In genomic region chr15:76330281-76330680, GRCh38 we compare ENCODE assay signal across 9 cellular contexts. TPM values are rescaled to one million over a fixed set of nuclear protein-coding genes. Genes with fewer than 3 reads are reported as not detected.
DNase-seq lines count a peak whose midpoint lies in the region; ATAC-seq, FAIRE-seq and TF ChIP-seq lines count a peak whose summit lies in the region.
"Had no signal": no experiment of that assay in that cellular context is flagged by ENCODE, and none has a peak within 500 bp of the region (broad histone marks: within the 10 kb centered on the region; RNA-seq: fewer than 3 reads in every experiment).

No MANE protein-coding gene starts in this region.

- no peaks in the 10 kb centered on the region for H3K79me2 ChIP-seq in K562 (ENCODE audit: control insufficient read depth, insufficient read depth, low read length)
- H3K79me2 ChIP-seq in HepG2 (ENCODE audit: insufficient read depth, low read length): no peaks in the 10 kb centered on the region

- CTCF ChIA-PET in K562 (lab: Yijun Ruan, JAX; ENCODE audit: low intra/inter-chr PET ratio) (no interaction called here), HepG2 (lab: Yijun Ruan, JAX; ENCODE audit: low intra/inter-chr PET ratio, low total read pairs) (no interaction called here)

- TF ChIP-seq CTCF in K562 (IDR thresholded peaks at IDR 0.05 in 2 of 3, conservative IDR thresholded peaks at IDR 0.05 in 1 of 3; ENCODE audit: insufficient read depth in 2 of 3, low read depth in 1 of 3, low read length in 3 of 3) (peak; percentile 60 to 68 (median 67)), HepG2 (CRISPR knock-in tag; IDR thresholded peaks at IDR 0.05) (peak; percentile 75)

- 33% methylated on average over 3 of the region's 4 CpGs for WGBS in K562 (ENCODE audit: insufficient coverage, low coverage, missing lambda C conversion rate)
- WGBS in HepG2 (ENCODE audit: low lambda C conversion rate): 51% methylated on average over 4 of the region's 4 CpGs

- H3K4me2 ChIP-seq in K562 (ENCODE audit: insufficient read depth, low read length) (no peak overlapping the region), HepG2 (ENCODE audit: low read depth, low read length) (peak overlapping the region; percentile 24; the same call in 1 of the 2 replicates)

- no peaks in the 10 kb centered on the region for H4K20me1 ChIP-seq in K562 (replicated peaks; ENCODE audit: control insufficient read depth, insufficient read depth, low read length)
- H4K20me1 ChIP-seq in HepG2 (ENCODE audit: insufficient read depth, low read length): no peaks in the 10 kb centered on the region

- H3K4me3 ChIP-seq in K562 (no peak overlapping the region), HepG2 (replicated peaks in 1 of 3; ENCODE audit: insufficient read depth in 1 of 3, low read depth in 2 of 3, low read length in 3 of 3) (no peak overlapping the region)

- no peaks in the 10 kb centered on the region for H3K9me1 ChIP-seq in K562 (ENCODE audit: control insufficient read depth, insufficient read depth, low read length)

- H3K4me1 ChIP-seq in K562 (replicated peaks in 1 of 2; ENCODE audit: control insufficient read depth in 2 of 2, insufficient read depth in 2 of 2, low read length in 2 of 2): peaks cover 16 to 17% of the 10 kb centered on the region in 2 experiments; a peak in 4 of 5 replicates
- H3K4me1 ChIP-seq in HepG2 (ENCODE audit: insufficient read depth, low read length): peaks cover 36% of the 10 kb centered on the region

- intact Hi-C loops in K562 (cut with micrococcal nuclease) (loop anchor here (1.0 to 10.0 kb wide), 3 partner anchors 38 to 535 kb away; no protein-coding TSS in a partner anchor), HepG2 (cut with micrococcal nuclease; ENCODE audit: unreplicated experiment) (loop anchor here (5.0 to 10.0 kb wide), 3 partner anchors 45 to 138 kb away; no protein-coding TSS in a partner anchor)

- no peak for TF ChIP-seq EP300 in K562 (IDR thresholded peaks at IDR 0.05; ENCODE audit: low read length)
- TF ChIP-seq EP300 in HepG2 (IDR thresholded peaks at IDR 0.05; ENCODE audit: low read depth in 2 of 2, low read length in 2 of 2): no peak
- no peak for TF ChIP-seq EP300 in HepG2 (CRISPR knock-in tag; IDR thresholded peaks at IDR 0.05; ENCODE audit: borderline replicate concordance)

- H3K27me3 ChIP-seq in K562 (ENCODE audit: control insufficient read depth in 2 of 2, insufficient read depth in 2 of 2, low read length in 2 of 2): no peaks in the 10 kb centered on the region
- H3K27me3 ChIP-seq in HepG2 (ENCODE audit: control insufficient read depth in 1 of 2, insufficient read depth in 2 of 2, low read length in 2 of 2): peaks cover 0 to 4% of the 10 kb centered on the region in 2 experiments; a peak in 2 of 5 replicates

- BruUV-seq in K562 (replicated peaks; lab: Mats Ljungman, UMichigan): no TSS peak
- BruUV-seq in HepG2 (replicated peaks; lab: Mats Ljungman, UMichigan): no TSS peak

- POLR2A ChIA-PET in K562 (lab: Yijun Ruan, JAX): interaction anchor here (0.6 to 1.8 kb wide), 9 partner anchors 13 to 692 kb away, joined by 3 to 9 read pairs (median 4); partner anchors contain the start of gene ETFA
- POLR2A ChIA-PET in HepG2 (lab: Yijun Ruan, JAX): interaction anchor here (0.7 to 2.3 kb wide), 2 partner anchors 19 to 145 kb away, joined by 3 to 21 read pairs; partner anchors contain the start of gene ETFA

- TF ChIP-seq RAD21 in K562 (CRISPR knock-in tag; conservative IDR thresholded peaks at IDR 0.05 in 1 of 2, IDR thresholded peaks at IDR 0.05 in 1 of 2) (peak; percentile 20 to 58; a peak in 2 of 4 replicates), HepG2 (CRISPR knock-in tag; IDR thresholded peaks at IDR 0.05) (peak; percentile 52; the same call in 1 of the 2 replicates)

- H3K9me3 ChIP-seq in K562 (replicated peaks; ENCODE audit: control insufficient read depth, insufficient read depth, low read depth, low read length) (no peaks in the 10 kb centered on the region), HepG2 (ENCODE audit: low read length) (no peaks in the 10 kb centered on the region)

- H3K27ac ChIP-seq in K562 (ENCODE audit: extremely low read depth, low read depth, low read length) (no peak overlapping the region), HepG2 (ENCODE audit: extremely low read length, insufficient read depth, low read length) (no peak overlapping the region)
- H3K27ac ChIP-seq: epithelial cell of prostate had no signal

- ATAC-seq in K562 (peak; percentile 76), HepG2 (peak; percentile 65), GM21529 (IDR thresholded peaks at IDR 0.05; ENCODE audit: unreplicated experiment) (no peak), GM21447 (IDR thresholded peaks at IDR 0.05; ENCODE audit: unreplicated experiment) (no peak)
- no peak for ATAC-seq in activated CD4-positive, CD25-positive, alpha-beta regulatory T cell treated with anti-CD3 and anti-CD28 coated beads, Interleukin-2, amount 50 U/mL, for 24 hours

- H2AFZ ChIP-seq in K562 (ENCODE audit: low read depth, low read length): 0 out of 2 replicates have a peak overlapping the region, but pooled peaks have one; percentile 29
- H2AFZ ChIP-seq in HepG2 (ENCODE audit: low read length): no peak overlapping the region

- H3K36me3 ChIP-seq in K562 (ENCODE audit: control insufficient read depth, insufficient read depth, low read length) (no peaks in the 10 kb centered on the region), HepG2 (replicated peaks in 1 of 2; ENCODE audit: control insufficient read depth in 1 of 2, insufficient read depth in 2 of 2, low read length in 2 of 2) (no peaks in the 10 kb centered on the region)

- TF ChIP-seq POLR2A in K562 (conservative IDR thresholded peaks at IDR 0.05): no peak
- no peak for TF ChIP-seq POLR2A in HepG2 (IDR thresholded peaks at IDR 0.05; ENCODE audit: insufficient read depth in 1 of 2, low read depth in 2 of 2, low read length in 2 of 2)

- in situ Hi-C loops in K562 (cut with MboI): no loop called here
- in situ Hi-C loops in HepG2 (cut with HindIII; ENCODE audit: extremely low pct_ligation_motif_present, low pct_unique_long_range_greater_than_20kb): loop anchor here (5.0 kb wide), 2 partner anchors 93 to 138 kb away; no protein-coding TSS in a partner anchor

- DNase-seq in D341Med (ENCODE audit: low spot score) (peak; percentile 67), Kasumi-1 (lab: John Stamatoyannopoulos, UW) (peak; percentile 26 to 38), K562 (ENCODE audit: extremely low read depth in 1 of 4, low spot score in 3 of 4) (peak in 3 of 4 experiments; percentile 28 to 58 (median 51)), HepG2 (ENCODE audit: low spot score) (peak; percentile 47), SHP77 treated with DMSO at 0.1 percent for 48 hours (lab: John Stamatoyannopoulos, UW) (no peak)

- H3K9ac ChIP-seq in K562 (ENCODE audit: insufficient read depth in 1 of 2, low read depth in 2 of 2, low read length in 2 of 2) (no peak overlapping the region), HepG2 (ENCODE audit: insufficient read depth, low read depth, low read length) (no peak overlapping the region)

- peak; percentile 86 for FAIRE-seq in K562 (lab: Jason Lieb, UNC)
- no peak for FAIRE-seq in HepG2 (lab: Jason Lieb, UNC)

RNA-seq across cellular contexts. Expression of gene ISL2, which starts 6.3 kb away (rescaled TPM):
- 15.2 and 35.8 TPM in 2 replicates for total RNA-seq in K562 (2011; cell fraction: chromatin; rRNA removed; ENCODE audit: low replicate concordance)
- total RNA-seq in K562 (2011; cell fraction: nucleolus; rRNA removed): 27.8 and 28.4 TPM in 2 replicates
- 14.1 and 16.9 TPM in 2 replicates for total RNA-seq in K562 (2011; cell fraction: nucleoplasm; rRNA removed)
- total RNA-seq in K562 (2014; rRNA removed) (15.7 and 16.7 TPM in 2 replicates), K562 (2014; rRNA removed; fragmentation: Illumina TruSeq; extraction: Trizol) (2.9 and 3.4 TPM in 2 replicates), K562 (2015; rRNA removed; fragmentation: Illumina TruSeq; extraction: Trizol) (4.7 and 4.8 TPM in 2 replicates), K562 (2021) (17.6 and 23.7 TPM in 2 replicates), HepG2 (2016; rRNA removed; fragmentation: Illumina TruSeq; extraction: Trizol) (2.5 and 5.1 TPM in 2 replicates)
- polyA plus RNA-seq in K562 (2011; rRNA removed) (4.0 and 5.7 TPM in 2 replicates), K562 (2014; fragmentation: Illumina TruSeq; extraction: Trizol) (4.0 and 9.0 TPM in 2 replicates), K562 (2014; fragmentation: Nextera tagmentation; extraction: Ambion mirVana) (under 1 TPM; 0.15 to 0.35 TPM), K562 (2014; rRNA removed) (16.7 and 17.0 TPM in 2 replicates), HepG2 (2011; rRNA removed) (4.3 and 6.3 TPM in 2 replicates)
- 11.2 and 13.3 TPM in 2 replicates for polyA plus RNA-seq in K562 (2011; cell fraction: cytosol; rRNA removed)
- 44.7 and 63.1 TPM in 2 replicates for polyA plus RNA-seq in K562 (2011; cell fraction: nucleus; rRNA removed)
- polyA plus RNA-seq in K562 (2012): 7.7 and 17.9 TPM in 2 replicates
- 3.1 and 3.9 TPM in 2 replicates for polyA minus RNA-seq in K562 (2011; rRNA and poly(A)+ RNA removed)
- 4.4 and 9.8 TPM in 2 replicates for polyA minus RNA-seq in K562 (2011; cell fraction: cytosol; rRNA and poly(A)+ RNA removed)
- polyA minus RNA-seq in K562 (2011; cell fraction: nucleus; rRNA and poly(A)+ RNA removed): 16.2 and 19.0 TPM in 2 replicates
- 1.5 and 2.1 TPM in 2 replicates for total RNA-seq in HepG2 (2016; cell fraction: cytosol; rRNA removed; fragmentation: Illumina TruSeq; extraction: Trizol; ENCODE audit: low read depth)
- total RNA-seq in HepG2 (2016; cell fraction: insoluble cytoplasmic fraction; rRNA removed; fragmentation: Illumina TruSeq; extraction: Trizol): 3.0 and 4.9 TPM in 2 replicates
- total RNA-seq in HepG2 (2016; cell fraction: membrane; rRNA removed; fragmentation: Illumina TruSeq; extraction: Trizol): 2.9 and 3.6 TPM in 2 replicates
- total RNA-seq in HepG2 (2016; cell fraction: nucleus; rRNA removed; fragmentation: Illumina TruSeq; extraction: Trizol): 5.5 and 5.8 TPM in 2 replicates
- 3.7 and 5.2 TPM in 2 replicates for polyA plus RNA-seq in HepG2 (2011; cell fraction: cytosol; rRNA removed)
- 40.9 and 48.7 TPM in 2 replicates for polyA plus RNA-seq in HepG2 (2011; cell fraction: nucleus; rRNA removed)
- 3.6 and 6.5 TPM in 2 replicates for polyA plus RNA-seq in HepG2 (2012)
- polyA plus RNA-seq in HepG2 (2016; cell fraction: cytosol; fragmentation: Illumina TruSeq; extraction: Trizol; ENCODE audit: low read depth): 1.7 and 2.0 TPM in 2 replicates
- 3.6 and 3.7 TPM in 2 replicates for polyA plus RNA-seq in HepG2 (2016; cell fraction: insoluble cytoplasmic fraction; fragmentation: Illumina TruSeq; extraction: Trizol; ENCODE audit: low read depth)
- 1.8 and 2.1 TPM in 2 replicates for polyA plus RNA-seq in HepG2 (2016; cell fraction: membrane; fragmentation: Illumina TruSeq; extraction: Trizol; ENCODE audit: low read depth)
- polyA plus RNA-seq in HepG2 (2016; cell fraction: nucleus; fragmentation: Illumina TruSeq; extraction: Trizol; ENCODE audit: insufficient read depth, low read depth): 13.2 TPM in 2 replicates
- polyA minus RNA-seq in HepG2 (2011; rRNA and poly(A)+ RNA removed; ENCODE audit: low replicate concordance): 1.7 and 9.6 TPM in 2 replicates
- 4.3 and 7.4 TPM in 2 replicates for polyA minus RNA-seq in HepG2 (2011; cell fraction: cytosol; rRNA and poly(A)+ RNA removed)
- 8.9 and 12.7 TPM in 2 replicates for polyA minus RNA-seq in HepG2 (2011; cell fraction: nucleus; rRNA and poly(A)+ RNA removed)

RNA-seq across cellular contexts. Expression of gene ETFA, which starts 19.0 kb away (rescaled TPM):
- total RNA-seq in K562 (2011; cell fraction: chromatin; rRNA removed; ENCODE audit: low replicate concordance): 146 and 261 TPM in 2 replicates
- 96.2 and 100 TPM in 2 replicates for total RNA-seq in K562 (2011; cell fraction: nucleolus; rRNA removed)
- 157 and 209 TPM in 2 replicates for total RNA-seq in K562 (2011; cell fraction: nucleoplasm; rRNA removed)
- total RNA-seq in K562 (2014; rRNA removed): 161 and 191 TPM in 2 replicates
- total RNA-seq in K562 (2014; rRNA removed; fragmentation: Illumina TruSeq; extraction: Trizol): 312 and 341 TPM in 2 replicates
- total RNA-seq in K562 (2015; rRNA removed; fragmentation: Illumina TruSeq; extraction: Trizol): 210 and 240 TPM in 2 replicates
- 258 and 263 TPM in 2 replicates for total RNA-seq in K562 (2021)
- polyA plus RNA-seq in K562 (2011; rRNA removed): 394 and 543 TPM in 2 replicates
- 152 and 278 TPM in 2 replicates for polyA plus RNA-seq in K562 (2011; cell fraction: cytosol; rRNA removed)
- polyA plus RNA-seq in K562 (2011; cell fraction: nucleus; rRNA removed): 72.1 and 126 TPM in 2 replicates
- polyA plus RNA-seq in K562 (2012): 193 and 269 TPM in 2 replicates
- polyA plus RNA-seq in K562 (2014; fragmentation: Illumina TruSeq; extraction: Trizol): 232 and 238 TPM in 2 replicates
- polyA plus RNA-seq in K562 (2014; fragmentation: Nextera tagmentation; extraction: Ambion mirVana): 100 to 1,000 TPM; 130 to 134 TPM
- 200 and 253 TPM in 2 replicates for polyA plus RNA-seq in K562 (2014; rRNA removed)
- 348 and 381 TPM in 2 replicates for polyA minus RNA-seq in K562 (2011; rRNA and poly(A)+ RNA removed)
- polyA minus RNA-seq in K562 (2011; cell fraction: cytosol; rRNA and poly(A)+ RNA removed): 108 and 109 TPM in 2 replicates
- 49.1 and 73.3 TPM in 2 replicates for polyA minus RNA-seq in K562 (2011; cell fraction: nucleus; rRNA and poly(A)+ RNA removed)
- total RNA-seq in HepG2 (2016; rRNA removed; fragmentation: Illumina TruSeq; extraction: Trizol): 396 and 456 TPM in 2 replicates
- 368 and 410 TPM in 2 replicates for total RNA-seq in HepG2 (2016; cell fraction: cytosol; rRNA removed; fragmentation: Illumina TruSeq; extraction: Trizol; ENCODE audit: low read depth)
- total RNA-seq in HepG2 (2016; cell fraction: insoluble cytoplasmic fraction; rRNA removed; fragmentation: Illumina TruSeq; extraction: Trizol): 386 and 515 TPM in 2 replicates
- total RNA-seq in HepG2 (2016; cell fraction: membrane; rRNA removed; fragmentation: Illumina TruSeq; extraction: Trizol): 164 and 175 TPM in 2 replicates
- 159 and 170 TPM in 2 replicates for total RNA-seq in HepG2 (2016; cell fraction: nucleus; rRNA removed; fragmentation: Illumina TruSeq; extraction: Trizol)
- polyA plus RNA-seq in HepG2 (2011; rRNA removed): 221 and 291 TPM in 2 replicates
- polyA plus RNA-seq in HepG2 (2011; cell fraction: cytosol; rRNA removed): 171 and 237 TPM in 2 replicates
- 66.6 and 86.3 TPM in 2 replicates for polyA plus RNA-seq in HepG2 (2011; cell fraction: nucleus; rRNA removed)
- 209 and 241 TPM in 2 replicates for polyA plus RNA-seq in HepG2 (2012)
- polyA plus RNA-seq in HepG2 (2016; cell fraction: cytosol; fragmentation: Illumina TruSeq; extraction: Trizol; ENCODE audit: low read depth): 67.4 and 75.2 TPM in 2 replicates
- 426 and 472 TPM in 2 replicates for polyA plus RNA-seq in HepG2 (2016; cell fraction: insoluble cytoplasmic fraction; fragmentation: Illumina TruSeq; extraction: Trizol; ENCODE audit: low read depth)
- polyA plus RNA-seq in HepG2 (2016; cell fraction: membrane; fragmentation: Illumina TruSeq; extraction: Trizol; ENCODE audit: low read depth): 74.9 and 81.8 TPM in 2 replicates
- 213 and 215 TPM in 2 replicates for polyA plus RNA-seq in HepG2 (2016; cell fraction: nucleus; fragmentation: Illumina TruSeq; extraction: Trizol; ENCODE audit: insufficient read depth, low read depth)
- 123 and 181 TPM in 2 replicates for polyA minus RNA-seq in HepG2 (2011; rRNA and poly(A)+ RNA removed; ENCODE audit: low replicate concordance)
- polyA minus RNA-seq in HepG2 (2011; cell fraction: cytosol; rRNA and poly(A)+ RNA removed): 116 and 138 TPM in 2 replicates
- 103 and 120 TPM in 2 replicates for polyA minus RNA-seq in HepG2 (2011; cell fraction: nucleus; rRNA and poly(A)+ RNA removed)

Comparison
In these comparisons a context has a peak if more than half of its experiments do, and no peak if none do; other contexts are left out.
1. ATAC-seq: peak in K562 (single experiment) and HepG2 (single experiment); none in activated CD4-positive, CD25-positive, alpha-beta regulatory T cell treated with anti-CD3 and anti-CD28 coated beads, Interleukin-2, amount 50 U/mL, for 24 hours (0 of 2), GM21529 (single experiment) and GM21447 (single experiment).